13 cellular contexts compared by ENCODE assay signal in the genomic region with DNA sequence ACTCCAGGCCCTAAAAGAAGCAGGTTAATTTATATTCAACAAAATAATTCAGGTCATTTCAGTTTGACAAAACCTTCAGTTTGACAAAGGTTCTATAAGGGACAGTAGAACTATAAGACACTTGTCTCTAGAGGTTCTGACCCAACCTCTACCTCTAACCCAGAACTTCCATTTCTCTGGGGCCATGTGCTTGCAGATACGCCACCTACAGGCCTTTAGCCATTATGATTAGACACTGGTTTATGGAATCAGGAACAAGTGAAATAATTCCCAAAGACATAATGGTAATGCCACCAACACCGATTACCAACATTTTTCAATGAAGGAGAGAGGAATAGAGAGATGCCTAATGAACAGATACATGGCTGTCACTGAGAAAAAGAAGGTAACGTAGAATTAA.
A peak's percentile ranks its signal among the peaks of the same experiment; 100 is the strongest.
DNase-seq lines count a peak whose midpoint lies in the region; ATAC-seq and TF ChIP-seq lines count a peak whose summit lies in the region.
"Had no signal": no experiment of that assay in that cellular context is flagged by ENCODE, and none has a peak within 500 bp of the region (broad histone marks: within the 10 kb centered on the region; RNA-seq: fewer than 3 reads in every experiment).

No MANE protein-coding gene starts in this region.

- DNase-seq in OCI-LY7 (ENCODE audit: low spot score) (peak; percentile 2), fibroblast of mammary gland (ENCODE audit: low read depth) (no peak)
- DNase-seq in CD4-positive, alpha-beta memory T cell = no peak
- DNase-seq: central memory CD4-positive, alpha-beta T cell; foreskin melanocyte; stimulated activated CD4-positive, alpha-beta T cell treated with anti-CD3 and anti-CD28 coated beads, Interleukin-15, amount 100 ng/mL, for 24 hours had no signal

- H3K4me3 Mint-ChIP-seq in CD4-positive, alpha-beta memory T cell = no peak overlapping the region
- H3K4me3 Mint-ChIP-seq: T-helper 1 cell treated with Interleukin-12 subunit alpha and Interleukin-12 subunit beta and Interleukin-4 antibody, amounts not matched to agents 30 μg/mL and 1 μg/mL, for 36 hours had no signal

- peaks cover 0 to 12% (median 5%) of the 10 kb centered on the region in 8 donors for H3K9me3 Mint-ChIP-seq in CD4-positive, alpha-beta memory T cell

- intact Hi-C loops in OCI-LY7 (cut with micrococcal nuclease; ENCODE audit: unreplicated experiment) = no loop called here
- intact Hi-C loops in CD4-positive, alpha-beta memory T cell (cut with micrococcal nuclease) = no loop called here

- no peak overlapping the region for H3K27ac Mint-ChIP-seq in CD4-positive, alpha-beta memory T cell
- H3K27ac Mint-ChIP-seq: T-helper 1 cell treated with Interleukin-12 subunit alpha and Interleukin-12 subunit beta and Interleukin-4 antibody, amounts not matched to agents 30 μg/mL and 1 μg/mL, for 36 hours had no signal

- CTCF ChIA-PET in OCI-LY7 (lab: Charles Lee; ENCODE audit: unreplicated experiment) = no interaction called here
- CTCF ChIA-PET in CD4-positive, alpha-beta memory T cell (lab: Charles Lee; ENCODE audit: partially characterized antibody) = no interaction called here

- no peaks in the 10 kb centered on the region for H3K36me3 Mint-ChIP-seq in CD4-positive, alpha-beta memory T cell

- H3K79me2 ChIP-seq in OCI-LY7 (ENCODE audit: insufficient read depth, low read depth, low read length) = no peaks in the 10 kb centered on the region

- H4K20me1 ChIP-seq in OCI-LY7 (ENCODE audit: insufficient read depth, low read length) = no peaks in the 10 kb centered on the region
- H4K20me1 ChIP-seq: BLaER1 treated with 17β-estradiol and CSF1 and Interleukin-3, amounts not matched to agents 10 nM and 100 nM had no signal

- H3K4me3 ChIP-seq in OCI-LY7 (ENCODE audit: low read depth, low read length, poor library complexity, severe bottlenecking) (no peak overlapping the region), fibroblast of mammary gland (ENCODE audit: control insufficient read depth, low read depth, low read length) (no peak overlapping the region)
- H3K4me3 ChIP-seq in CD4-positive, alpha-beta memory T cell (ENCODE audit: low read length in 2 of 2) = no peak overlapping the region
- H3K4me3 ChIP-seq: BLaER1 treated with 17β-estradiol and CSF1 and Interleukin-3, amounts not matched to agents 10 nM and 100 nM had no signal

- TF ChIP-seq CTCF in 22Rv1 (IDR thresholded peaks at IDR 0.05) (peak; percentile 72), GM12874 (IDR thresholded peaks at IDR 0.05; ENCODE audit: insufficient read depth, low read depth, low read length) (peak; percentile 44; the same call in 1 of the 2 replicates), OCI-LY7 (conservative IDR thresholded peaks at IDR 0.05; ENCODE audit: low read length) (peak; percentile 82), fibroblast of mammary gland (conservative IDR thresholded peaks at IDR 0.05; ENCODE audit: control insufficient read depth, insufficient read depth, low read depth, low read length) (peak; percentile 22)

- H2AFZ ChIP-seq in OCI-LY7 (ENCODE audit: low read length) = no peak overlapping the region

- H3K27me3 Mint-ChIP-seq in CD4-positive, alpha-beta memory T cell = no peaks in the 10 kb centered on the region

- POLR2A ChIA-PET in OCI-LY7 (lab: Charles Lee) = no interaction called here
- POLR2A ChIA-PET in CD4-positive, alpha-beta memory T cell (lab: Charles Lee; ENCODE audit: partially characterized antibody) = no interaction called here

- BruUV-seq in OCI-LY7 (replicated peaks; lab: Mats Ljungman, UMichigan) = no TSS peak

- no peaks in the 10 kb centered on the region for H3K9me2 ChIP-seq in OCI-LY7 (ENCODE audit: insufficient read depth, low read length)

- H3K27me3 ChIP-seq in CD4-positive, alpha-beta memory T cell (ENCODE audit: insufficient read depth, low read length) = no peaks in the 10 kb centered on the region
- H3K27me3 ChIP-seq: BLaER1 treated with 17β-estradiol and CSF1 and Interleukin-3, amounts not matched to agents 10 nM and 100 nM had no signal

- no peak overlapping the region for H3K4me2 ChIP-seq in OCI-LY7 (ENCODE audit: low read length)
- H3K4me2 ChIP-seq: BLaER1 treated with 17β-estradiol and CSF1 and Interleukin-3, amounts not matched to agents 10 nM and 100 nM had no signal

- no peaks in the 10 kb centered on the region for H3K9me3 ChIP-seq in OCI-LY7 (ENCODE audit: low read length)
- H3K9me3 ChIP-seq in CD4-positive, alpha-beta memory T cell (ENCODE audit: control insufficient read depth in 1 of 2, low read length in 2 of 2) = no peaks in the 10 kb centered on the region
- H3K9me3 ChIP-seq: BLaER1 treated with 17β-estradiol and CSF1 and Interleukin-3, amounts not matched to agents 10 nM and 100 nM had no signal

- no peak for ATAC-seq in HG03565 (IDR thresholded peaks at IDR 0.05; ENCODE audit: unreplicated experiment)
- ATAC-seq in GM21529 (IDR thresholded peaks at IDR 0.05; ENCODE audit: unreplicated experiment) = no peak
- no peak for ATAC-seq in HG02623 (IDR thresholded peaks at IDR 0.05; ENCODE audit: unreplicated experiment)

- H3K4me1 Mint-ChIP-seq in CD4-positive, alpha-beta memory T cell = no peaks in the 10 kb centered on the region

- H3K4me1 ChIP-seq in OCI-LY7 (ENCODE audit: insufficient read depth, low read length, poor library complexity, severe bottlenecking) = no peaks in the 10 kb centered on the region
- no peaks in the 10 kb centered on the region for H3K4me1 ChIP-seq in CD4-positive, alpha-beta memory T cell (ENCODE audit: insufficient read depth, low read length)
- H3K4me1 ChIP-seq: BLaER1 treated with 17β-estradiol and CSF1 and Interleukin-3, amounts not matched to agents 10 nM and 100 nM had no signal

- no peaks in the 10 kb centered on the region for H3K36me3 ChIP-seq in OCI-LY7 (ENCODE audit: insufficient read depth, low read length)
- no peaks in the 10 kb centered on the region for H3K36me3 ChIP-seq in CD4-positive, alpha-beta memory T cell (ENCODE audit: insufficient read depth, low read length)
- H3K36me3 ChIP-seq: BLaER1 treated with 17β-estradiol and CSF1 and Interleukin-3, amounts not matched to agents 10 nM and 100 nM had no signal

- no peak overlapping the region for H3K27ac ChIP-seq in 22Rv1
- H3K27ac ChIP-seq in OCI-LY7 (ENCODE audit: low read depth, low read length, poor library complexity, severe bottlenecking) = no peak overlapping the region
- no peak overlapping the region for H3K27ac ChIP-seq in CD4-positive, alpha-beta memory T cell (ENCODE audit: low read depth, low read length)
- H3K27ac ChIP-seq: BLaER1 treated with 17β-estradiol and CSF1 and Interleukin-3, amounts not matched to agents 10 nM and 100 nM had no signal

Comparison
In these comparisons a context has a peak if more than half of its experiments do, and no peak if none do; other contexts are left out.
1. CTCF ChIP-seq: peak in every context shown above with its lines; median percentile 82 in OCI-LY7; 72 in 22Rv1; 44 in GM12874; 22 in fibroblast of mammary gland.